8 cellular contexts compared by ENCODE assay signal in the genomic region with DNA sequence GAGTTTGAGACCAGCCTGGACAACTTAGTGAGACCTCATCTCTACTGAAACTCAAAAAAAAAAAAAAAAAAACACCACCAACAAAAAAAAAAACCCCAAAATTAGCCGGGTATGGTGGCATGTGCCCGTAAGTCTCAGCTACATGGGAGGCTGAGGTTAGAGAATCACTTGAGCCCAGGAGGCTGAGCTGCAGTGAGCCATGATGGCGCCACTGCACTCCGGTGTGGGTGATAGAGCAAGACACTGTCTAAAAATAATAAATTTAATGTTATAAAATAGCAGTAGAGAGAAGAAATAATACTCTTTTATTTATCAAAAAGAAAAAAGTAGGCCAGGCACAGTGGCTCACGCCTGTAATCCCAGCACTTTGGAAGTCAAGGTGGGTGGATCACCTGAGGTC.
"Had no signal": no experiment of that assay in that cellular context is flagged by ENCODE, and none has a peak within 500 bp of the region (broad histone marks: within the 10 kb centered on the region; RNA-seq: fewer than 3 reads in every experiment).

No MANE protein-coding gene starts in this region.

- H3K4me3 ChIP-seq: GM12878 had no signal

- ATAC-seq: GM12878 had no signal

- FAIRE-seq: G401.6, GM12878, GM12891, GM12892, GM18507, GM19239 had no signal

- DNase-seq: GDM1, GF-D8 had no signal
